ENCODE assay signal across 1 cellular context in the genomic region with DNA sequence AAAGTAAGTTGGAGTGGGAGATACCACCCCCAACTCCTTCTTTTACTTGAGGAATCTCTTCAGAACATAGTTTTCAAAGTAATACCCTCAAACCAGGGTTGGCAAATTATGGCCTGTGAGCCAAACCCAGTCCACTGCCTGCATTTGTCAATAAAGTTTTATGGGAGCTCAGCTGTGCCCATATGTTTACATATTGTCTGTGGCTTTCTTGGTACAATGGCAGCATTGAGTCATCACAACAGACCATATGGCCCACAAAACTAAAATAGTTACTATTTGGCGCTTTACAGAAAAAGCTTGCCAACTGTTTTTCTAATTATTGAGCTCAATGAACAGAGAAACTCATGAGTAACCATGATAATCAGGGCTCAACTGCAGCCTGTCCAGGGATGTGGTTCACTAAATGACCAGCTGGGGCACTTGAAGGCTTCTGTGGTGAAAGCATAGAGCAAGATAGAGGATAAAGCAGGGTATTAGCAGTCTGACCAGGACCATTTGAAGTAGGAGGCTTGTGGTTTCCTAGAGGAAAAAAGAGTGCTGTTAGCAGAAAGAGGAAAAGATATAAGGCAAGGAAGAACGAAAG.
TF ChIP-seq lines count a peak whose summit lies in the region.

No MANE protein-coding gene starts in this region.

TF ChIP-seq in K562, 482 proteins besides CTCF, POLR2A, EP300 and RAD21 (continued from another document):
- peak; percentile 68 for TF ChIP-seq ZBTB40 (IDR thresholded peaks at IDR 0.05)
- peak; percentile 75 for TF ChIP-seq ZBTB40 (CRISPR knock-in tag; IDR thresholded peaks at IDR 0.05)
